7 cellular contexts compared by ENCODE assay signal in the genomic region with DNA sequence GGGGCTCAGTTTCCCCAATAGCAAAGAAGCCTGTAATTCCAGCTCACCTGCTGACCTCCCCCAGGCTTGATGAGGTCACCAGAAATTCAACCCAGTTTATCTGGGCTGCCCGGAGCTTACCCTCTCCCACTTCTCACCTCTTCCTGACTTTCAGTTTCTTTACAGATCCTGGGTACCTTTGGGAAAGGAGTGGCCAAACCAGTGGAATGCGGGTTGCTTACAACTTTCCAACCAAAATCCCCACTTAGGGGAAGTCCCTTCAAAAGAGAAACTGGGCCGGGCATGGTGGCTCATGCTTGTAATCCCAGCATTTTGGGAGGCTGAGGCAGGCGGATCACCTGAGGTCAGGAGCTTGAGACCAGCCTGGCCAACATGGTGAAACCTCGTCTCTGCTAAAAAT. TPM values are rescaled to one million over a fixed set of nuclear protein-coding genes. Genes with fewer than 3 reads are reported as not detected.
DNase-seq lines count a peak whose midpoint lies in the region; ATAC-seq and TF ChIP-seq lines count a peak whose summit lies in the region.
"Not testable (repeated sequence)": the region's sequence is repeated elsewhere in the genome, so short reads cannot be mapped to it uniquely, and the experiment has no call there.

No MANE protein-coding gene starts in this region.

- not testable (repeated sequence) for H2AFZ ChIP-seq in OCI-LY3 (ENCODE audit: low read depth, low read length)

- intact Hi-C loops in thyroid gland (cut with DNase I) = not testable (repeated sequence)

- not testable (repeated sequence) for H3K36me3 ChIP-seq in HEK293 (ENCODE audit: control insufficient read depth in 2 of 2, insufficient read depth in 1 of 2, low read length in 2 of 2); OCI-LY3 (replicated peaks; ENCODE audit: low read depth, low read length); thyroid gland

- not testable (repeated sequence) for TF ChIP-seq POLR2A in thyroid gland (IDR thresholded peaks at IDR 0.05)

- not testable (repeated sequence) for H3K9me3 ChIP-seq in HEK293 (ENCODE audit: control insufficient read depth, insufficient read depth, low read depth, low read length); OCI-LY3 (ENCODE audit: insufficient read depth, low read length); thyroid gland

- H3K4me2 ChIP-seq in OCI-LY3 (ENCODE audit: low read length) = peak overlapping the region; percentile 30

- DNase-seq in caudate nucleus (lab: John Stamatoyannopoulos, UW); omental fat pad (ENCODE audit: low spot score): not testable (repeated sequence)
- DNase-seq in kidney tubule cell (ENCODE audit: low spot score) (peak; percentile 72), thyroid gland (peak in 1 of 2 donors; percentile 58)

- H3K9ac ChIP-seq in OCI-LY3 (ENCODE audit: low read length) = not testable (repeated sequence)

- POLR2A ChIA-PET in HEK293 (lab: Yijun Ruan, JAX) = interaction anchor here (1.1 to 1.2 kb wide), 2 partner anchors 9 to 10 kb away, joined by 3 read pairs; no protein-coding TSS in a partner anchor

- H3K27me3 ChIP-seq in OCI-LY3 (ENCODE audit: low read depth, low read length); thyroid gland: not testable (repeated sequence)

- WGBS in thyroid gland, 2 donors = 68 to 72% methylated on average over 5 of the region's 5 CpGs

- not testable (repeated sequence) for H3K79me2 ChIP-seq in OCI-LY3 (ENCODE audit: low read length)

- H3K4me3 ChIP-seq in HEK293 (ENCODE audit: low read depth, low read length); OCI-LY3 (ENCODE audit: low read length); thyroid gland (replicated peaks in 1 of 3): not testable (repeated sequence)

- TF ChIP-seq CTCF in HEK293 (tag by site-specific recombination; IDR thresholded peaks at IDR 0.05); OCI-LY3 (IDR thresholded peaks at IDR 0.05; ENCODE audit: low read depth, low read length); omental fat pad (IDR thresholded peaks at IDR 0.05); thyroid gland (IDR thresholded peaks at IDR 0.05): not testable (repeated sequence)

- CTCF ChIA-PET in HEK293 (lab: Yijun Ruan, JAX) = interaction anchor here (1.0 kb wide), 1 partner anchor 10 kb away, joined by 3 read pairs; no protein-coding TSS in a partner anchor

- peak; percentile 37 for ATAC-seq in omental fat pad (ENCODE audit: low FRiP score)

- not testable (repeated sequence) for H3K27ac ChIP-seq in HEK293 (ENCODE audit: extremely low read depth, low read depth, low read length); OCI-LY3 (ENCODE audit: low read length)
- H3K27ac ChIP-seq in angular gyrus (ENCODE audit: low read depth, low read length) = peak overlapping the region; percentile 83
- peak overlapping the region; percentile 73 for H3K27ac ChIP-seq in caudate nucleus (ENCODE audit: low read depth, low read length)
- H3K27ac ChIP-seq in thyroid gland = peak overlapping the region in 2 of 3 donors; percentile 4 to 24

- H4K20me1 ChIP-seq in OCI-LY3 (ENCODE audit: insufficient read depth, low read length) = not testable (repeated sequence)

- H3K4me1 ChIP-seq in HEK293 (ENCODE audit: control insufficient read depth, insufficient read depth, low read length) = not testable (repeated sequence)
- H3K4me1 ChIP-seq in OCI-LY3 (ENCODE audit: low read length) (peaks cover 42% of the 10 kb centered on the region), thyroid gland (peaks cover 11 to 36% of the 10 kb centered on the region in 2 donors)

TF ChIP-seq in HEK293, 187 proteins besides CTCF, POLR2A, EP300 and RAD21:
- TF ChIP-seq GLIS1 (tag by site-specific recombination; IDR thresholded peaks at IDR 0.05) = peak; percentile 23; the same call in 1 of the 2 replicates

RNA-seq across cellular contexts. Expression of gene MARCKSL1, which starts 5.9 kb away (rescaled TPM):
- total RNA-seq in omental fat pad (10 to 100 TPM; 29.5 to 61.0 (median 42.7) TPM), thyroid gland (10 to 100 TPM; 62.1 to 97.3 (median 70.6) TPM)

RNA-seq across cellular contexts. Expression of gene FAM229A, which starts 20.3 kb away (rescaled TPM):
- total RNA-seq in omental fat pad = 10 to 100 TPM in 1 of 4 donors, 1 to 10 TPM in 3; 2.5 to 13.4 (median 5.4) TPM
- total RNA-seq in thyroid gland = 10 to 100 TPM in 1 of 4 donors, 1 to 10 TPM in 3; 5.1 to 20.0 (median 7.4) TPM

RNA-seq across cellular contexts. Expression of gene TSSK3, which starts 20.4 kb away (rescaled TPM):
- total RNA-seq in omental fat pad (under 1 TPM in 1 of 4 donors, not detected in 3; 0.48 TPM), thyroid gland (1 to 10 TPM; 1.2 to 6.0 (median 2.9) TPM)

RNA-seq across cellular contexts. Expression of gene HDAC1, which starts 50.1 kb away (rescaled TPM):
- 10 to 100 TPM; 32.3 to 52.6 (median 39.5) TPM for total RNA-seq in omental fat pad
- total RNA-seq in thyroid gland = 10 to 100 TPM; 78.2 to 96.8 (median 85.0) TPM

RNA-seq across cellular contexts. Expression of gene BSDC1, which starts 52.3 kb away (rescaled TPM):
- 10 to 100 TPM; 51.9 to 73.1 (median 69.5) TPM for total RNA-seq in omental fat pad
- 100 to 1,000 TPM in 3 of 4 donors, 10 to 100 TPM in 1; 93.0 to 132 (median 101) TPM for total RNA-seq in thyroid gland
